9 cellular contexts compared by ENCODE assay signal in genomic region chr3:58532794-58533220, GRCh38. TPM values are rescaled to one million over a fixed set of nuclear protein-coding genes. Genes with fewer than 3 reads are reported as not detected.
DNase-seq lines count a peak whose midpoint lies in the region; ATAC-seq and TF ChIP-seq lines count a peak whose summit lies in the region.
"Had no signal": no experiment of that assay in that cellular context is flagged by ENCODE, and none has a peak within 500 bp of the region (broad histone marks: within the 10 kb centered on the region; RNA-seq: fewer than 3 reads in every experiment).

No MANE protein-coding gene starts in this region.

- H3K36me3 Mint-ChIP-seq in endodermal cell (ENCODE audit: low read depth) = no peaks in the 10 kb centered on the region

- peaks cover 9% of the 10 kb centered on the region for H3K27me3 Mint-ChIP-seq in endodermal cell (ENCODE audit: insufficient read depth)

- no peak overlapping the region for H3K4me3 Mint-ChIP-seq in endodermal cell
- H3K4me3 Mint-ChIP-seq: T-helper 1 cell treated with Interleukin-12 subunit alpha and Interleukin-12 subunit beta and Interleukin-4 antibody, amounts not matched to agents 30 μg/mL and 1 μg/mL, for 36 hours had no signal

- peak; percentile 68 for ATAC-seq in GM18873 (IDR thresholded peaks at IDR 0.05; ENCODE audit: low FRiP score, unreplicated experiment)
- peak; percentile 93 for ATAC-seq in HG03095 (IDR thresholded peaks at IDR 0.05; ENCODE audit: unreplicated experiment)

- H3K9me3 ChIP-seq in BE2C = no peaks in the 10 kb centered on the region
- no peaks in the 10 kb centered on the region for H3K9me3 ChIP-seq in endodermal cell (ENCODE audit: control insufficient read depth, low read length)

- H3K4me3 ChIP-seq in BE2C (ENCODE audit: low read depth, low read length) (no peak overlapping the region), endodermal cell (ENCODE audit: low read length) (no peak overlapping the region)

- no peaks in the 10 kb centered on the region for H3K27me3 ChIP-seq in BE2C
- no peaks in the 10 kb centered on the region for H3K27me3 ChIP-seq in endodermal cell (ENCODE audit: control insufficient read depth, insufficient read depth, low read length, poor library complexity, severe bottlenecking)

- TF ChIP-seq CTCF in BE2C (IDR thresholded peaks at IDR 0.05; ENCODE audit: low read depth, low read length) (peak; percentile 78), endodermal cell (conservative IDR thresholded peaks at IDR 0.05) (peak; percentile 91)

- H3K27ac Mint-ChIP-seq in endodermal cell = no peak overlapping the region
- H3K27ac Mint-ChIP-seq: T-helper 1 cell treated with Interleukin-12 subunit alpha and Interleukin-12 subunit beta and Interleukin-4 antibody, amounts not matched to agents 30 μg/mL and 1 μg/mL, for 36 hours had no signal

- no peak overlapping the region for H3K9ac ChIP-seq in endodermal cell (ENCODE audit: extremely low read depth, low read length, poor library complexity, severe bottlenecking)

- H3K4me1 ChIP-seq in BE2C = no peaks in the 10 kb centered on the region
- H3K4me1 ChIP-seq in endodermal cell (ENCODE audit: control insufficient read depth, insufficient read depth, low read length) = peaks cover 27% of the 10 kb centered on the region

- no peaks in the 10 kb centered on the region for H3K36me3 ChIP-seq in BE2C
- no peaks in the 10 kb centered on the region for H3K36me3 ChIP-seq in endodermal cell (ENCODE audit: control insufficient read depth, insufficient read depth, low read length)

- H3K4me1 Mint-ChIP-seq in endodermal cell = peaks cover 37% of the 10 kb centered on the region

- DNase-seq in BE2C = peak; percentile 73
- peak; percentile 14 for DNase-seq in NCI-H774 (lab: John Stamatoyannopoulos, UW)
- DNase-seq in activated CD8-positive, alpha-beta memory T cell treated with anti-CD3 and anti-CD28 coated beads for 4 hours (ENCODE audit: low read depth in 2 of 2) = peak; percentile 71 to 73
- DNase-seq in endodermal cell = peak; percentile 92
- DNase-seq in mucosa of gallbladder (ENCODE audit: low spot score) = peak; percentile 73
- DNase-seq in stimulated activated CD8-positive, alpha-beta memory T cell treated with anti-CD3 and anti-CD28 coated beads, Interleukin-7, amount 100 ng/mL, for 24 hours (ENCODE audit: low read depth) = peak; percentile 56

- H3K27ac ChIP-seq in endodermal cell (ENCODE audit: low read depth, low read length) = no peak overlapping the region

- H3K9me3 Mint-ChIP-seq in endodermal cell = no peaks in the 10 kb centered on the region
- H3K9me3 Mint-ChIP-seq: T-helper 1 cell treated with Interleukin-12 subunit alpha and Interleukin-12 subunit beta and Interleukin-4 antibody, amounts not matched to agents 30 μg/mL and 1 μg/mL, for 36 hours had no signal

- WGBS in endodermal cell (ENCODE audit: insufficient coverage in 1 of 2, insufficient read length in 1 of 2), 2 experiments = 18 to 47% methylated on average over 5 to 11 of the region's 11 CpGs

RNA-seq across cellular contexts. Expression of gene ACOX2, which starts 4.2 kb away (rescaled TPM):
- polyA plus RNA-seq in BE2C (2012; ENCODE audit: insufficient read depth, insufficient read length, low read depth) = not detected
- total RNA-seq in endodermal cell (1 to 10 TPM; 6.6 to 9.8 TPM), mucosa of gallbladder (19.5 TPM)
- 6.2 TPM for polyA plus RNA-seq in endodermal cell (2013, experiment 1 of 2)
- polyA plus RNA-seq in endodermal cell (2013, experiment 2 of 2) = 6.3 TPM

RNA-seq across cellular contexts. Expression of gene KCTD6, which starts 40.9 kb away (rescaled TPM):
- polyA plus RNA-seq in BE2C (2012; ENCODE audit: insufficient read depth, insufficient read length, low read depth) = 8.0 TPM
- 10 to 100 TPM; 17.9 to 20.4 TPM for total RNA-seq in endodermal cell
- polyA plus RNA-seq in endodermal cell (2013, experiment 1 of 2) = 32.2 TPM
- polyA plus RNA-seq in endodermal cell (2013, experiment 2 of 2) = 30.6 TPM
- total RNA-seq in mucosa of gallbladder = 11.0 TPM

RNA-seq across cellular contexts. Expression of gene FAM107A, which starts 44.4 kb away (rescaled TPM):
- polyA plus RNA-seq in BE2C (2012; ENCODE audit: insufficient read depth, insufficient read length, low read depth) = not detected
- not detected for total RNA-seq in endodermal cell
- polyA plus RNA-seq in endodermal cell (2013, experiment 1 of 2) = 2.4 TPM
- 2.2 TPM for polyA plus RNA-seq in endodermal cell (2013, experiment 2 of 2)
- total RNA-seq in mucosa of gallbladder = 6.4 TPM

Comparison
In these comparisons a context has a peak if more than half of its experiments do, and no peak if none do; other contexts are left out.
1. DNase-seq: peak in every context shown above with its lines; median percentile 92 in endodermal cell; 73 in BE2C; 73 in mucosa of gallbladder; 72 in activated CD8-positive, alpha-beta memory T cell treated with anti-CD3 and anti-CD28 coated beads for 4 hours; 56 in stimulated activated CD8-positive, alpha-beta memory T cell treated with anti-CD3 and anti-CD28 coated beads, Interleukin-7, amount 100 ng/mL, for 24 hours; 14 in NCI-H774.